In genomic region chr20:38748097-38748862, GRCh38 we compare ENCODE assay signal across 1 cellular context.
TF ChIP-seq lines count a peak whose summit lies in the region.

ACTR5 (plus strand) TSS chr20:38748460; CDS start chr20:38748479, 19 bp downstream.

TF ChIP-seq in GM23338, 12 proteins besides CTCF, POLR2A, EP300 and RAD21 (continued from another document):
- TF ChIP-seq POLR2AphosphoS5 (IDR thresholded peaks at IDR 0.05; ENCODE audit: low read depth) = peak; percentile 82
- TF ChIP-seq CREB1 (CRISPR knock-in tag; IDR thresholded peaks at IDR 0.05; ENCODE audit: low read depth) = peak; percentile 77
